ENCODE assay signal across 8 cellular contexts in genomic region chr17:32066863-32067642, GRCh38. TPM values are rescaled to one million over a fixed set of nuclear protein-coding genes. Genes with fewer than 3 reads are reported as not detected.
DNase-seq lines count a peak whose midpoint lies in the region; ATAC-seq and TF ChIP-seq lines count a peak whose summit lies in the region.
"Not testable (repeated sequence)": the region's sequence is repeated elsewhere in the genome, so short reads cannot be mapped to it uniquely, and the experiment has no call there.

No MANE protein-coding gene starts in this region.

- not testable (repeated sequence) for H3K27ac ChIP-seq in RWPE2 (ENCODE audit: poor library complexity, severe bottlenecking); mammary epithelial cell (ENCODE audit: insufficient read depth, low read depth, low read length); left ventricle myocardium inferior (replicated peaks); psoas muscle

- dilution Hi-C loops in mammary epithelial cell (cut with HindIII; ENCODE audit: low sequenced_read_pairs): not testable (repeated sequence)

- WGBS in mammary epithelial cell (ENCODE audit: low coverage, missing lambda C conversion rate): 64% methylated on average over 6 of the region's 25 CpGs
- 56 to 67% (median 61%) methylated on average over 14 to 19 of the region's 25 CpGs for WGBS in psoas muscle, 3 donors

- peak overlapping the region; percentile 39 for H3K27ac Mint-ChIP-seq in stimulated activated memory B cell treated with anti-CD40 and anti-IgM and Interleukin-4, amounts not matched to agents 10 μg/mL and 1 μg/mL and 100 μg/mL, for 72 hours

- not testable (repeated sequence) for H3K9me3 ChIP-seq in RWPE2 (ENCODE audit: severe bottlenecking); mammary epithelial cell (replicated peaks; ENCODE audit: insufficient read depth, low read length); left ventricle myocardium inferior (replicated peaks); psoas muscle

- H3K36me3 ChIP-seq in RWPE2 (ENCODE audit: low read depth); mammary epithelial cell (ENCODE audit: insufficient read depth, low read length); left ventricle myocardium inferior; psoas muscle (ENCODE audit: insufficient read depth in 1 of 2, low read depth in 1 of 2): not testable (repeated sequence)

- intact Hi-C loops in mammary epithelial cell (cut with micrococcal nuclease); left ventricle myocardium inferior (cut with micrococcal nuclease): not testable (repeated sequence)
- intact Hi-C loops in psoas muscle (cut with DNase I): loop anchor here in 1 of 2 donors (10.0 kb wide), 1 partner anchor 68 kb away; no protein-coding TSS in a partner anchor

- in situ Hi-C loops in mammary epithelial cell (cut with MboI; ENCODE audit: low sequenced_read_pairs in 2 of 2): not testable (repeated sequence)

- H3K27me3 Mint-ChIP-seq in stimulated activated memory B cell treated with anti-CD40 and anti-IgM and Interleukin-4, amounts not matched to agents 10 μg/mL and 1 μg/mL and 100 μg/mL, for 72 hours: not testable (repeated sequence)

- H3K4me1 Mint-ChIP-seq in stimulated activated memory B cell treated with anti-CD40 and anti-IgM and Interleukin-4, amounts not matched to agents 10 μg/mL and 1 μg/mL and 100 μg/mL, for 72 hours: not testable (repeated sequence)

- H3K27me3 ChIP-seq in RWPE2 (ENCODE audit: insufficient read depth, poor library complexity, severe bottlenecking); mammary epithelial cell (ENCODE audit: insufficient read depth, low read length); left ventricle myocardium inferior (ENCODE audit: low read depth); psoas muscle (ENCODE audit: insufficient read depth in 3 of 3, low read length in 2 of 3): not testable (repeated sequence)

- not testable (repeated sequence) for H3K4me2 ChIP-seq in mammary epithelial cell (ENCODE audit: insufficient read depth, low read depth, low read length)

- H3K79me2 ChIP-seq in mammary epithelial cell (ENCODE audit: insufficient read depth, low read length): not testable (repeated sequence)

- not testable (repeated sequence) for BruUV-seq in mammary epithelial cell (replicated peaks; lab: Mats Ljungman, UMichigan)

- not testable (repeated sequence) for H3K4me1 ChIP-seq in RWPE2 (ENCODE audit: insufficient read depth, poor library complexity, severe bottlenecking); mammary epithelial cell (ENCODE audit: insufficient read depth, low read length); left ventricle myocardium inferior; psoas muscle

- TF ChIP-seq CTCF in RWPE2 (IDR thresholded peaks at IDR 0.05; ENCODE audit: poor library complexity, severe bottlenecking): peak; percentile 38
- TF ChIP-seq CTCF in mammary epithelial cell (conservative IDR thresholded peaks at IDR 0.05 in 1 of 2, IDR thresholded peaks at IDR 0.05 in 1 of 2; ENCODE audit: extremely low read depth in 1 of 2, insufficient read depth in 1 of 2, low read depth in 1 of 2, low read length in 2 of 2): peak; percentile 3 to 9
- peak; percentile 55 for TF ChIP-seq CTCF in left ventricle myocardium inferior (IDR thresholded peaks at IDR 0.05; ENCODE audit: borderline replicate concordance)
- not testable (repeated sequence) for TF ChIP-seq CTCF in psoas muscle (IDR thresholded peaks at IDR 0.05)

- ATAC-seq in HG02981 (IDR thresholded peaks at IDR 0.05; ENCODE audit: unreplicated experiment) (peak; percentile 56), RWPE2 (ENCODE audit: low read depth) (peak; percentile 87), psoas muscle (peak; percentile 39 to 70 (median 60))
- peak; percentile 84 for ATAC-seq in stimulated activated memory B cell treated with anti-CD40 and anti-IgM and Interleukin-4, amounts not matched to agents 10 μg/mL and 1 μg/mL and 100 μg/mL, for 72 hours

- peak overlapping the region; percentile 48 for H3K4me3 Mint-ChIP-seq in stimulated activated memory B cell treated with anti-CD40 and anti-IgM and Interleukin-4, amounts not matched to agents 10 μg/mL and 1 μg/mL and 100 μg/mL, for 72 hours

- peak overlapping the region; percentile 77 for H2AFZ ChIP-seq in mammary epithelial cell (ENCODE audit: low read depth, low read length)

- DNase-seq in ELF-1 (ENCODE audit: low read depth, low spot score) (peak; percentile 21), left ventricle myocardium inferior (peak; percentile 42), psoas muscle (peak; percentile 31 to 58)
- DNase-seq in RWPE2 (ENCODE audit: low spot score); mammary epithelial cell: not testable (repeated sequence)
- peak; percentile 65 for DNase-seq in activated CD8-positive, alpha-beta memory T cell treated with anti-CD3 and anti-CD28 coated beads, Interleukin-2, amount 50 U/mL, for 48 hours

- not testable (repeated sequence) for H3K9ac ChIP-seq in mammary epithelial cell (ENCODE audit: insufficient read depth, low read length)

- H3K36me3 Mint-ChIP-seq in stimulated activated memory B cell treated with anti-CD40 and anti-IgM and Interleukin-4, amounts not matched to agents 10 μg/mL and 1 μg/mL and 100 μg/mL, for 72 hours: not testable (repeated sequence)

- CTCF ChIA-PET in mammary epithelial cell (lab: Charles Lee; ENCODE audit: low non-redundant PET): not testable (repeated sequence)

- H3K9me3 Mint-ChIP-seq in stimulated activated memory B cell treated with anti-CD40 and anti-IgM and Interleukin-4, amounts not matched to agents 10 μg/mL and 1 μg/mL and 100 μg/mL, for 72 hours: not testable (repeated sequence)

- H3K4me3 ChIP-seq in RWPE2 (ENCODE audit: severe bottlenecking); mammary epithelial cell (replicated peaks in 1 of 3; ENCODE audit: insufficient read depth in 1 of 3, low read depth in 2 of 3, low read length in 3 of 3); psoas muscle: not testable (repeated sequence)
- H3K4me3 ChIP-seq in left ventricle myocardium inferior: peak overlapping the region; percentile 36

- H4K20me1 ChIP-seq in mammary epithelial cell (ENCODE audit: insufficient read depth, low read length): not testable (repeated sequence)

RNA-seq across cellular contexts. Expression of gene LRRC37B, which starts 59.9 kb away (rescaled TPM):
- 10 to 100 TPM in 1 of 2 donors, 1 to 10 TPM in 1; 8.0 to 13.6 TPM for total RNA-seq in mammary epithelial cell
- polyA plus RNA-seq in mammary epithelial cell: 5.2 TPM
- 1.8 TPM for polyA minus RNA-seq in mammary epithelial cell
- total RNA-seq in left ventricle myocardium inferior: 3.2 TPM
- 1 to 10 TPM; 2.0 to 6.5 (median 4.1) TPM for total RNA-seq in psoas muscle
- 1 to 10 TPM; 1.5 to 3.8 (median 2.8) TPM for polyA plus RNA-seq in psoas muscle
